Comparison of ENCODE assay signal across 17 cellular contexts in the genomic region with DNA sequence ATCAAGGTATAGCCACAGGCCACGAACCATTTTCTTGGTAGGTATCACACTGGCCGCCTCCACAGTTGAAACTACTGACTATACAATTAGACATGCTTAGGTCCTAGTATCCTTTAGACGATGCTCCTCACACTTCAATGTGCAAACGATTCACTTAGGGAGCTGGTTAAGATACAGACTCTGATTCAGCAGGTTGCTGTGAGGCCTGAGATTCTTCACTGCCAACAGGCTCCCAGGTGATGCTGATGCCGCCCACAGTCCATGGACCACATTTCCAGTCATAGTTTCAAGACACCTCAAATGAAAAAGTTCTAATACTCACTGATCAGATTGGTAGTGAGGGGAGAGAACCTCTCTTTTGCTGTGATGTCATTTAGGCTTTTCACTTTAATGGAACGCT. TPM values are rescaled to one million over a fixed set of nuclear protein-coding genes. Genes with fewer than 3 reads are reported as not detected.
DNase-seq lines count a peak whose midpoint lies in the region; ATAC-seq and TF ChIP-seq lines count a peak whose summit lies in the region.
"Had no signal": no experiment of that assay in that cellular context is flagged by ENCODE, and none has a peak within 500 bp of the region (broad histone marks: within the 10 kb centered on the region; RNA-seq: fewer than 3 reads in every experiment).

No MANE protein-coding gene starts in this region.

- DNase-seq in activated CD4-positive, alpha-beta T cell treated with anti-CD3 and anti-CD28 coated beads, Interleukin-2, amount 50 U/mL, for 48 hours = peak; percentile 61 to 62
- no peak for DNase-seq in activated CD4-positive, alpha-beta T cell treated with anti-CD3 and anti-CD28 coated beads, Interleukin-2, amount 50 U/mL, for 1 hour
- DNase-seq in activated naive CD8-positive, alpha-beta T cell treated with anti-CD3 and anti-CD28 coated beads, Interleukin-2, amount 50 U/mL, for 24 hours = no peak
- no peak for DNase-seq in activated naive CD8-positive, alpha-beta T cell treated with anti-CD3 and anti-CD28 coated beads for 36 hours
- DNase-seq in osteocyte (ENCODE audit: extremely low spot score, unreplicated experiment) = peak; percentile 1
- DNase-seq: CD8-positive, alpha-beta memory T cell; DMS79; H7; NCI-H1436 treated with DMSO at 0.1 percent for 48 hours; NCI-H2029 treated with DMSO at 0.1 percent for 48 hours; NCI-H510A; NCI-H82; PC-3 had no signal

- no peaks in the 10 kb centered on the region for H3K27me3 Mint-ChIP-seq in activated naive CD8-positive, alpha-beta T cell treated with anti-CD3 and anti-CD28 coated beads, Interleukin-2, amount 50 U/mL, for 24 hours
- H3K27me3 Mint-ChIP-seq in activated naive CD8-positive, alpha-beta T cell treated with anti-CD3 and anti-CD28 coated beads for 36 hours = no peaks in the 10 kb centered on the region
- H3K27me3 Mint-ChIP-seq in osteocyte (ENCODE audit: unreplicated experiment) = no peaks in the 10 kb centered on the region
- no peaks in the 10 kb centered on the region for H3K27me3 Mint-ChIP-seq in stimulated activated naive CD8-positive, alpha-beta T cell treated with anti-CD3 and anti-CD28 coated beads, Interleukin-15, Interleukin-2, amounts not matched to agents 100 ng/mL and 50 ng/mL, for 24 hours
- H3K27me3 Mint-ChIP-seq: CD8-positive, alpha-beta memory T cell had no signal

- ATAC-seq in activated naive CD8-positive, alpha-beta T cell treated with anti-CD3 and anti-CD28 coated beads, Interleukin-2, amount 50 U/mL, for 24 hours = peak; percentile 92
- ATAC-seq in HG02588 (IDR thresholded peaks at IDR 0.05; ENCODE audit: unreplicated experiment) (no peak), GM21526 (IDR thresholded peaks at IDR 0.05; ENCODE audit: low FRiP score, unreplicated experiment) (no peak)
- ATAC-seq: HepG2, PC-3 had no signal

- H3K4me1 Mint-ChIP-seq in activated naive CD8-positive, alpha-beta T cell treated with anti-CD3 and anti-CD28 coated beads, Interleukin-2, amount 50 U/mL, for 24 hours = peaks cover 28% of the 10 kb centered on the region
- H3K4me1 Mint-ChIP-seq in activated naive CD8-positive, alpha-beta T cell treated with anti-CD3 and anti-CD28 coated beads for 36 hours = peaks cover 19% of the 10 kb centered on the region
- H3K4me1 Mint-ChIP-seq in osteocyte (ENCODE audit: unreplicated experiment) = peaks cover 1% of the 10 kb centered on the region
- peaks cover 35% of the 10 kb centered on the region for H3K4me1 Mint-ChIP-seq in stimulated activated naive CD8-positive, alpha-beta T cell treated with anti-CD3 and anti-CD28 coated beads, Interleukin-15, Interleukin-2, amounts not matched to agents 100 ng/mL and 50 ng/mL, for 24 hours (ENCODE audit: low read depth)

- H3K4me3 Mint-ChIP-seq in activated naive CD8-positive, alpha-beta T cell treated with anti-CD3 and anti-CD28 coated beads, Interleukin-2, amount 50 U/mL, for 24 hours = no peak overlapping the region
- H3K4me3 Mint-ChIP-seq in activated naive CD8-positive, alpha-beta T cell treated with anti-CD3 and anti-CD28 coated beads for 36 hours = no peak overlapping the region
- H3K4me3 Mint-ChIP-seq in osteocyte (ENCODE audit: unreplicated experiment) = no peak overlapping the region
- H3K4me3 Mint-ChIP-seq in stimulated activated naive CD8-positive, alpha-beta T cell treated with anti-CD3 and anti-CD28 coated beads, Interleukin-15, Interleukin-2, amounts not matched to agents 100 ng/mL and 50 ng/mL, for 24 hours = no peak overlapping the region
- H3K4me3 Mint-ChIP-seq: CD8-positive, alpha-beta memory T cell had no signal

- H3K36me3 Mint-ChIP-seq in activated naive CD8-positive, alpha-beta T cell treated with anti-CD3 and anti-CD28 coated beads, Interleukin-2, amount 50 U/mL, for 24 hours (ENCODE audit: low read depth) = peaks cover 54% of the 10 kb centered on the region
- H3K36me3 Mint-ChIP-seq in activated naive CD8-positive, alpha-beta T cell treated with anti-CD3 and anti-CD28 coated beads for 36 hours = peaks cover 43% of the 10 kb centered on the region
- H3K36me3 Mint-ChIP-seq in osteocyte (ENCODE audit: unreplicated experiment) = peaks cover 40% of the 10 kb centered on the region
- H3K36me3 Mint-ChIP-seq in stimulated activated naive CD8-positive, alpha-beta T cell treated with anti-CD3 and anti-CD28 coated beads, Interleukin-15, Interleukin-2, amounts not matched to agents 100 ng/mL and 50 ng/mL, for 24 hours (ENCODE audit: low read depth) = peaks cover 73% of the 10 kb centered on the region

- no peak overlapping the region for H3K27ac Mint-ChIP-seq in activated naive CD8-positive, alpha-beta T cell treated with anti-CD3 and anti-CD28 coated beads, Interleukin-2, amount 50 U/mL, for 24 hours
- no peak overlapping the region for H3K27ac Mint-ChIP-seq in activated naive CD8-positive, alpha-beta T cell treated with anti-CD3 and anti-CD28 coated beads for 36 hours
- no peak overlapping the region for H3K27ac Mint-ChIP-seq in osteocyte (ENCODE audit: unreplicated experiment)
- H3K27ac Mint-ChIP-seq in stimulated activated naive CD8-positive, alpha-beta T cell treated with anti-CD3 and anti-CD28 coated beads, Interleukin-15, Interleukin-2, amounts not matched to agents 100 ng/mL and 50 ng/mL, for 24 hours = peak overlapping the region; percentile 49
- H3K27ac Mint-ChIP-seq: CD8-positive, alpha-beta memory T cell had no signal

- no peaks in the 10 kb centered on the region for H3K9me3 Mint-ChIP-seq in activated naive CD8-positive, alpha-beta T cell treated with anti-CD3 and anti-CD28 coated beads, Interleukin-2, amount 50 U/mL, for 24 hours
- H3K9me3 Mint-ChIP-seq in activated naive CD8-positive, alpha-beta T cell treated with anti-CD3 and anti-CD28 coated beads for 36 hours = no peaks in the 10 kb centered on the region
- H3K9me3 Mint-ChIP-seq in osteocyte (ENCODE audit: unreplicated experiment) = no peaks in the 10 kb centered on the region
- H3K9me3 Mint-ChIP-seq in stimulated activated naive CD8-positive, alpha-beta T cell treated with anti-CD3 and anti-CD28 coated beads, Interleukin-15, Interleukin-2, amounts not matched to agents 100 ng/mL and 50 ng/mL, for 24 hours = no peaks in the 10 kb centered on the region
- H3K9me3 Mint-ChIP-seq: CD8-positive, alpha-beta memory T cell had no signal

- TF ChIP-seq CTCF in osteocyte (IDR thresholded peaks at IDR 0.05) = no peak

RNA-seq across cellular contexts. Expression of gene ATP5PO, which starts 6.8 kb away (rescaled TPM):
- 100 to 1,000 TPM; 219 to 221 TPM for total RNA-seq in activated naive CD8-positive, alpha-beta T cell treated with anti-CD3 and anti-CD28 coated beads for 36 hours
- total RNA-seq in osteocyte = 150 and 152 TPM in 2 replicates

Comparison
In these comparisons a context has a peak if more than half of its experiments do, and no peak if none do; other contexts are left out.
1. DNase-seq: peak in activated CD4-positive, alpha-beta T cell treated with anti-CD3 and anti-CD28 coated beads, Interleukin-2, amount 50 U/mL, for 48 hours (2 of 2) and osteocyte (single experiment); none in activated CD4-positive, alpha-beta T cell treated with anti-CD3 and anti-CD28 coated beads, Interleukin-2, amount 50 U/mL, for 1 hour (single experiment), activated naive CD8-positive, alpha-beta T cell treated with anti-CD3 and anti-CD28 coated beads, Interleukin-2, amount 50 U/mL, for 24 hours (single experiment) and activated naive CD8-positive, alpha-beta T cell treated with anti-CD3 and anti-CD28 coated beads for 36 hours (single experiment).